In the genomic region with DNA sequence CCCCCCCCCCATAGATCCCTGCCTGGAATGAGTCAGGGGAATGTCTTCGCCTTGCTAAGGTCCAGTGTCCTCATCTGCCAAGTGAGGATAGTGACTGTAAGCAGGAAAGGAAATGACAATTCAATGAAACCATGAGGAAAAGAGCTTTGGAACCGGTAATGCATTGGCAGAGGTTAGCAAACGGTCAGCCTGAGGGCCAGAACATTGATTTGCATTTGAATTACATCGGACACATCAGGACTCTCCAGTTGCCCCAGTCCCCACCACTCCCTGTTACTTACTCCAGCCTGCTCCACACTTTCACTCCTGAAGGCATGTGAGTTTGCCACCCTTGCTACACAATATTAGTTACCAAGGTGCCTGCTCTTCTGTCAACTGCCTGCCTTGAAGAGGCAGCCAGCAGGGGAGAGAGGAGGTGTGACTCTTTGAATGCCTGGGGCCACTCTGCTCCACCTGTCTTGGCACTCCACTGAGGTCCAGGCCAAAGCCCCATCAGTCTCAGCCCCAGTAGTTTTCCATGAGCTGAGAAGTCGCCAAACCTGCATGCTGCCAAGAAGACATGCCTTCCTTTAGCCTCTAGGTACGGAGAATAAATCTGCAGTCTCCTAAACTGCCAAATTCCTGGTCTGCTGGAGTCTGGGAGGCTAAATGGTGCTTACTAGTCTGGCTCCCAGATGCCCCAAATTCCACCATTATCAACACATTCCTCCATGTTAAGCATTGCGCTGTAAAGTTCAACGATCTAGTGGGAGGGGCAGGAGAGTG, we compare ENCODE assay signal across 13 cellular contexts.
DNase-seq lines count a peak whose midpoint lies in the region; ATAC-seq and TF ChIP-seq lines count a peak whose summit lies in the region.
"Had no signal": no experiment of that assay in that cellular context is flagged by ENCODE, and none has a peak within 500 bp of the region (broad histone marks: within the 10 kb centered on the region; RNA-seq: fewer than 3 reads in every experiment).

No MANE protein-coding gene starts in this region.

- no TSS peak for BruUV-seq in Caco-2 (replicated peaks; lab: Mats Ljungman, UMichigan)

- H3K9me3 Mint-ChIP-seq in Caco-2 (ENCODE audit: unreplicated experiment) (no peaks in the 10 kb centered on the region), mesothelial cell of epicardium (peaks cover 5% of the 10 kb centered on the region), chondrocyte (ENCODE audit: low read depth) (peaks cover 3% of the 10 kb centered on the region)
- no peaks in the 10 kb centered on the region for H3K9me3 Mint-ChIP-seq in activated T-helper 17 cell treated with anti-CD3 and anti-CD28 coated beads, Interleukin-2, amount 50 U/mL, for 72 hours
- H3K9me3 Mint-ChIP-seq: central memory CD8-positive, alpha-beta T cell had no signal

- WGBS in transverse colon (ENCODE audit: low coverage in 1 of 2), 2 donors: 56 to 68% methylated on average over 2 to 8 of the region's 8 CpGs

- POLR2A ChIA-PET in Caco-2 (lab: Charles Lee): no interaction called here

- ATAC-seq in HG02973 (IDR thresholded peaks at IDR 0.05; ENCODE audit: unreplicated experiment): no peak
- ATAC-seq in activated T-helper 17 cell treated with anti-CD3 and anti-CD28 coated beads, Interleukin-2, amount 50 U/mL, for 72 hours (replicated peaks): no peak
- ATAC-seq: K562 had no signal

- TF ChIP-seq CTCF in Caco-2 (IDR thresholded peaks at IDR 0.05; ENCODE audit: insufficient read depth in 1 of 2, low read depth in 1 of 2, low read length in 1 of 2, severe bottlenecking in 1 of 2, unreplicated experiment in 1 of 2) (no peak), mesothelial cell of epicardium (IDR thresholded peaks at IDR 0.05; ENCODE audit: unreplicated experiment) (no peak), transverse colon (IDR thresholded peaks at IDR 0.05) (no peak), chondrocyte (IDR thresholded peaks at IDR 0.05) (no peak)

- H3K36me3 ChIP-seq in Caco-2 (ENCODE audit: control insufficient read depth, insufficient read depth, low read length) (no peaks in the 10 kb centered on the region), transverse colon (no peaks in the 10 kb centered on the region)

- H3K4me3 ChIP-seq in Caco-2 (ENCODE audit: low read depth, low read length): no peak overlapping the region
- H3K4me3 ChIP-seq in transverse colon: no peak overlapping the region
- H3K4me3 ChIP-seq: K562 had no signal

- CTCF ChIA-PET in Caco-2 (lab: Charles Lee): interaction anchor here (0.9 kb wide), 1 partner anchor 74 kb away, joined by 3 read pairs; no protein-coding TSS in a partner anchor

- peak overlapping the region; percentile 67 for H3K4me3 Mint-ChIP-seq in Caco-2 (ENCODE audit: unreplicated experiment)
- H3K4me3 Mint-ChIP-seq in mesothelial cell of epicardium: peak overlapping the region; percentile 7
- no peak overlapping the region for H3K4me3 Mint-ChIP-seq in chondrocyte (ENCODE audit: unreplicated experiment)
- H3K4me3 Mint-ChIP-seq in activated T-helper 17 cell treated with anti-CD3 and anti-CD28 coated beads, Interleukin-2, amount 50 U/mL, for 72 hours: no peak overlapping the region
- H3K4me3 Mint-ChIP-seq: central memory CD8-positive, alpha-beta T cell had no signal

- no peak for TF ChIP-seq POLR2A in transverse colon (IDR thresholded peaks at IDR 0.05)

- H3K9me3 ChIP-seq in Caco-2 (no peaks in the 10 kb centered on the region), transverse colon (no peaks in the 10 kb centered on the region)

- peak overlapping the region in 1 of 4 donors; percentile 25 for H3K27ac ChIP-seq in transverse colon

- DNase-seq in Caco-2 (peak; percentile 77 to 80), dedifferentiated amniotic fluid mesenchymal stem cell (ENCODE audit: extremely low spot score) (peak; percentile 15), mesothelial cell of epicardium (ENCODE audit: low spot score in 2 of 2, unreplicated experiment in 2 of 2) (no peak), transverse colon (no peak), chondrocyte (ENCODE audit: low spot score) (no peak)
- DNase-seq: activated T-cell treated with anti-CD3 and anti-CD28 coated beads, Interleukin-2, amount 50 U/mL, for 48 hours; mesenchymal stem cell; right cardiac atrium had no signal

- H3K27me3 Mint-ChIP-seq in Caco-2 (ENCODE audit: insufficient read depth, unreplicated experiment) (no peaks in the 10 kb centered on the region), mesothelial cell of epicardium (ENCODE audit: low read depth) (no peaks in the 10 kb centered on the region), chondrocyte (ENCODE audit: low read depth) (peaks cover 28% of the 10 kb centered on the region)
- peaks cover 3% of the 10 kb centered on the region for H3K27me3 Mint-ChIP-seq in activated T-helper 17 cell treated with anti-CD3 and anti-CD28 coated beads, Interleukin-2, amount 50 U/mL, for 72 hours
- H3K27me3 Mint-ChIP-seq: central memory CD8-positive, alpha-beta T cell had no signal

- H3K27me3 ChIP-seq in Caco-2 (replicated peaks; ENCODE audit: control insufficient read depth, insufficient read depth, low read length): no peaks in the 10 kb centered on the region
- H3K27me3 ChIP-seq in transverse colon: no peaks in the 10 kb centered on the region

- intact Hi-C loops in Caco-2 (cut with micrococcal nuclease; ENCODE audit: unreplicated experiment) (loop anchor here (5.0 kb wide), 1 partner anchor 192 kb away; a partner anchor contains a TSS), transverse colon (cut with DNase I; ENCODE audit: low total_unique reads) (no loop called here)

- peaks cover 11% of the 10 kb centered on the region for H3K36me3 Mint-ChIP-seq in Caco-2 (ENCODE audit: insufficient read depth, unreplicated experiment)
- no peaks in the 10 kb centered on the region for H3K36me3 Mint-ChIP-seq in mesothelial cell of epicardium
- peaks cover 3% of the 10 kb centered on the region for H3K36me3 Mint-ChIP-seq in chondrocyte (ENCODE audit: low read depth)
- H3K36me3 Mint-ChIP-seq in activated T-helper 17 cell treated with anti-CD3 and anti-CD28 coated beads, Interleukin-2, amount 50 U/mL, for 72 hours (ENCODE audit: low read depth): no peaks in the 10 kb centered on the region

- TF ChIP-seq RAD21 in Ishikawa (IDR thresholded peaks at IDR 0.05; ENCODE audit: low read depth): no peak

- H3K4me1 ChIP-seq in Caco-2: peaks cover 40% of the 10 kb centered on the region
- peaks cover 0 to 6% (median 0%) of the 10 kb centered on the region in 4 donors for H3K4me1 ChIP-seq in transverse colon

- peak overlapping the region; percentile 96 for H3K27ac Mint-ChIP-seq in Caco-2 (ENCODE audit: unreplicated experiment)
- peak overlapping the region; percentile 95 for H3K27ac Mint-ChIP-seq in mesothelial cell of epicardium
- no peak overlapping the region for H3K27ac Mint-ChIP-seq in chondrocyte (ENCODE audit: unreplicated experiment)
- no peak overlapping the region for H3K27ac Mint-ChIP-seq in activated T-helper 17 cell treated with anti-CD3 and anti-CD28 coated beads, Interleukin-2, amount 50 U/mL, for 72 hours

- TF ChIP-seq EP300 in Ishikawa (IDR thresholded peaks at IDR 0.05; ENCODE audit: borderline replicate concordance) (peak; percentile 72; the same call in 1 of the 2 replicates), transverse colon (IDR thresholded peaks at IDR 0.05; ENCODE audit: low read depth) (no peak)

- H3K4me1 Mint-ChIP-seq in Caco-2 (ENCODE audit: low read depth, unreplicated experiment): peaks cover 41% of the 10 kb centered on the region
- peaks cover 57% of the 10 kb centered on the region for H3K4me1 Mint-ChIP-seq in mesothelial cell of epicardium
- peaks cover 11% of the 10 kb centered on the region for H3K4me1 Mint-ChIP-seq in chondrocyte (ENCODE audit: low read depth)
- H3K4me1 Mint-ChIP-seq in activated T-helper 17 cell treated with anti-CD3 and anti-CD28 coated beads, Interleukin-2, amount 50 U/mL, for 72 hours: no peaks in the 10 kb centered on the region
- H3K4me1 Mint-ChIP-seq: central memory CD8-positive, alpha-beta T cell had no signal

- in situ Hi-C loops in transverse colon (cut with MboI; ENCODE audit: low pct_ligation_motif_present in 1 of 4, low pct_unique_long_range_greater_than_20kb in 1 of 4, low sequenced_read_pairs in 3 of 4): no loop called here

TF ChIP-seq in Ishikawa, 13 proteins besides CTCF, POLR2A, EP300 and RAD21 (continues in another document):
- peak; percentile 37; the same call in 1 of the 2 replicates for TF ChIP-seq TEAD4 (IDR thresholded peaks at IDR 0.05)
- TF ChIP-seq ZBTB7A (IDR thresholded peaks at IDR 0.05; ENCODE audit: low read depth): no peak
- TF ChIP-seq, protein P1, sequence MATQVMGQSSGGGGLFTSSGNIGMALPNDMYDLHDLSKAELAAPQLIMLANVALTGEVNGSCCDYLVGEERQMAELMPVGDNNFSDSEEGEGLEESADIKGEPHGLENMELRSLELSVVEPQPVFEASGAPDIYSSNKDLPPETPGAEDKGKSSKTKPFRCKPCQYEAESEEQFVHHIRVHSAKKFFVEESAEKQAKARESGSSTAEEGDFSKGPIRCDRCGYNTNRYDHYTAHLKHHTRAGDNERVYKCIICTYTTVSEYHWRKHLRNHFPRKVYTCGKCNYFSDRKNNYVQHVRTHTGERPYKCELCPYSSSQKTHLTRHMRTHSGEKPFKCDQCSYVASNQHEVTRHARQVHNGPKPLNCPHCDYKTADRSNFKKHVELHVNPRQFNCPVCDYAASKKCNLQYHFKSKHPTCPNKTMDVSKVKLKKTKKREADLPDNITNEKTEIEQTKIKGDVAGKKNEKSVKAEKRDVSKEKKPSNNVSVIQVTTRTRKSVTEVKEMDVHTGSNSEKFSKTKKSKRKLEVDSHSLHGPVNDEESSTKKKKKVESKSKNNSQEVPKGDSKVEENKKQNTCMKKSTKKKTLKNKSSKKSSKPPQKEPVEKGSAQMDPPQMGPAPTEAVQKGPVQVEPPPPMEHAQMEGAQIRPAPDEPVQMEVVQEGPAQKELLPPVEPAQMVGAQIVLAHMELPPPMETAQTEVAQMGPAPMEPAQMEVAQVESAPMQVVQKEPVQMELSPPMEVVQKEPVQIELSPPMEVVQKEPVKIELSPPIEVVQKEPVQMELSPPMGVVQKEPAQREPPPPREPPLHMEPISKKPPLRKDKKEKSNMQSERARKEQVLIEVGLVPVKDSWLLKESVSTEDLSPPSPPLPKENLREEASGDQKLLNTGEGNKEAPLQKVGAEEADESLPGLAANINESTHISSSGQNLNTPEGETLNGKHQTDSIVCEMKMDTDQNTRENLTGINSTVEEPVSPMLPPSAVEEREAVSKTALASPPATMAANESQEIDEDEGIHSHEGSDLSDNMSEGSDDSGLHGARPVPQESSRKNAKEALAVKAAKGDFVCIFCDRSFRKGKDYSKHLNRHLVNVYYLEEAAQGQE (IDR thresholded peaks at IDR 0.05; ENCODE audit: low read depth): no peak
- peak; percentile 45; the same call in 1 of the 2 replicates for TF ChIP-seq TCF12 (IDR thresholded peaks at IDR 0.05; ENCODE audit: low read depth)
- TF ChIP-seq FOXM1 (IDR thresholded peaks at IDR 0.05; ENCODE audit: borderline replicate concordance, low read depth): no peak
- TF ChIP-seq, protein P2, sequence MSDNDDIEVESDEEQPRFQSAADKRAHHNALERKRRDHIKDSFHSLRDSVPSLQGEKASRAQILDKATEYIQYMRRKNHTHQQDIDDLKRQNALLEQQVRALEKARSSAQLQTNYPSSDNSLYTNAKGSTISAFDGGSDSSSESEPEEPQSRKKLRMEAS (IDR thresholded peaks at IDR 0.05): peak; percentile 50
- no peak for TF ChIP-seq YY1 (IDR thresholded peaks at IDR 0.05; ENCODE audit: low read depth)
- TF ChIP-seq EGR1 (IDR thresholded peaks at IDR 0.05): no peak

Comparison
In these comparisons a context has a peak if more than half of its experiments do, and no peak if none do; other contexts are left out.
1. DNase-seq: peak in Caco-2 (2 of 2) and dedifferentiated amniotic fluid mesenchymal stem cell (single experiment); none in mesothelial cell of epicardium (0 of 2), transverse colon (single experiment) and chondrocyte (single experiment).
2. H3K27ac Mint-ChIP-seq: peak in Caco-2 (single experiment) and mesothelial cell of epicardium (single experiment); none in chondrocyte (single experiment) and activated T-helper 17 cell treated with anti-CD3 and anti-CD28 coated beads, Interleukin-2, amount 50 U/mL, for 72 hours (single experiment).
3. H3K4me3 Mint-ChIP-seq: peak in Caco-2 (single experiment) and mesothelial cell of epicardium (single experiment); none in chondrocyte (single experiment) and activated T-helper 17 cell treated with anti-CD3 and anti-CD28 coated beads, Interleukin-2, amount 50 U/mL, for 72 hours (single experiment).